Comparison of ENCODE assay signal across 1 cellular context in the genomic region with DNA sequence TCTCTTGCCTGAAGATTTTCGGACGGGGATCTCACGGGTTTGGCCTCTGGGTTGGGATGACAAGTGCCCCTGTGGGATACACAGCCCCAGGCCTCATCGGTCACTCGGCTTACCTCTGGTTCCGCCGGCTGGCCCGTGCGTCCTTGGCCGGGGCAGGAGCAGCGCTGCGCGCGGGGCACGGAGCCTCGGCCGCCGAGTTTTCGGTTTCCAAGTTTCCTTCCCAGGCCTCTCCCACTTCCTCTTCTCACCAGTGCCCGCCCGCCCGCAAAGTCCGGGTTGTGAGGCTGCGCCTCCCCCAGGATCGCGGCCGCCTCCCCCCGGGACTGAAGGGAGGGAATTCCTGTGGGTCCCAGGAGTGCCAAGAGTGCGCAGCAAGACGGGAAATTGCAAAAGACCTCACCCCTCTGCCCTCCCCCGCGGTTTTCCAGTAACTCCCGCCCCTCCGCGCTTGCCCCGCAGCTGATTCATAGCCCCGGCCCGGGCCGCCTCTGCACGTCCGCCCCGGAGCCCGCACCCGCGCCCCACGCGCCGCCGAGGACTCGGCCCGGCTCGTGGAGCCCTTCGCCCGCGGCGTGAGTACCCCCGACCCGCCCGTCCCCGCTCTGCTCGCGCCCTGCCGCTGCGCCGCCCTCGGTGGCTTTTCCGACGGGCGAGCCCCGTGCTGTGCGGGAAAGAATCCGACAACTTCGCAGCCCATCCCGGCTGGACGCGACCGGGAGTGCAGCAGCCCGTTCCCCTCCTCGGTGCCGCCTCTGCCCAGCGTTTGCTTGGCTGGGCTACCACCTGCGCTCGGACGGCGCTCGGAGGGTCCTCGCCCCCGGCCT.
TF ChIP-seq lines count a peak whose summit lies in the region.

A gene (plus strand): TSS at position 458 of the 824 bp plus-strand sequence. CDS start 23,033 bp downstream, outside the sequence.

TF ChIP-seq in HCT116, 20 proteins besides CTCF, POLR2A, EP300 and RAD21 (continued from another document):
- TF ChIP-seq, protein P1, sequence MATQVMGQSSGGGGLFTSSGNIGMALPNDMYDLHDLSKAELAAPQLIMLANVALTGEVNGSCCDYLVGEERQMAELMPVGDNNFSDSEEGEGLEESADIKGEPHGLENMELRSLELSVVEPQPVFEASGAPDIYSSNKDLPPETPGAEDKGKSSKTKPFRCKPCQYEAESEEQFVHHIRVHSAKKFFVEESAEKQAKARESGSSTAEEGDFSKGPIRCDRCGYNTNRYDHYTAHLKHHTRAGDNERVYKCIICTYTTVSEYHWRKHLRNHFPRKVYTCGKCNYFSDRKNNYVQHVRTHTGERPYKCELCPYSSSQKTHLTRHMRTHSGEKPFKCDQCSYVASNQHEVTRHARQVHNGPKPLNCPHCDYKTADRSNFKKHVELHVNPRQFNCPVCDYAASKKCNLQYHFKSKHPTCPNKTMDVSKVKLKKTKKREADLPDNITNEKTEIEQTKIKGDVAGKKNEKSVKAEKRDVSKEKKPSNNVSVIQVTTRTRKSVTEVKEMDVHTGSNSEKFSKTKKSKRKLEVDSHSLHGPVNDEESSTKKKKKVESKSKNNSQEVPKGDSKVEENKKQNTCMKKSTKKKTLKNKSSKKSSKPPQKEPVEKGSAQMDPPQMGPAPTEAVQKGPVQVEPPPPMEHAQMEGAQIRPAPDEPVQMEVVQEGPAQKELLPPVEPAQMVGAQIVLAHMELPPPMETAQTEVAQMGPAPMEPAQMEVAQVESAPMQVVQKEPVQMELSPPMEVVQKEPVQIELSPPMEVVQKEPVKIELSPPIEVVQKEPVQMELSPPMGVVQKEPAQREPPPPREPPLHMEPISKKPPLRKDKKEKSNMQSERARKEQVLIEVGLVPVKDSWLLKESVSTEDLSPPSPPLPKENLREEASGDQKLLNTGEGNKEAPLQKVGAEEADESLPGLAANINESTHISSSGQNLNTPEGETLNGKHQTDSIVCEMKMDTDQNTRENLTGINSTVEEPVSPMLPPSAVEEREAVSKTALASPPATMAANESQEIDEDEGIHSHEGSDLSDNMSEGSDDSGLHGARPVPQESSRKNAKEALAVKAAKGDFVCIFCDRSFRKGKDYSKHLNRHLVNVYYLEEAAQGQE (IDR thresholded peaks at IDR 0.05; ENCODE audit: low read depth) = no peak
- peak; percentile 41 for TF ChIP-seq ELF1 (IDR thresholded peaks at IDR 0.05; ENCODE audit: borderline replicate concordance, low read depth)
- TF ChIP-seq YY1 (IDR thresholded peaks at IDR 0.05; ENCODE audit: extremely low read depth, insufficient replicate concordance, low read depth, low read length) = peak; percentile 49
- TF ChIP-seq SRF (IDR thresholded peaks at IDR 0.05; ENCODE audit: low read depth) = no peak
- TF ChIP-seq EGR1 (IDR thresholded peaks at IDR 0.05; ENCODE audit: low read depth) = peak; percentile 79
- peak; percentile 78 for TF ChIP-seq ZFX (IDR thresholded peaks at IDR 0.05)
- TF ChIP-seq, protein P2, sequence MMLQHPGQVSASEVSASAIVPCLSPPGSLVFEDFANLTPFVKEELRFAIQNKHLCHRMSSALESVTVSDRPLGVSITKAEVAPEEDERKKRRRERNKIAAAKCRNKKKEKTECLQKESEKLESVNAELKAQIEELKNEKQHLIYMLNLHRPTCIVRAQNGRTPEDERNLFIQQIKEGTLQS (IDR thresholded peaks at IDR 0.05) = no peak
- peak; percentile 87 for TF ChIP-seq CBX3 (IDR thresholded peaks at IDR 0.05; ENCODE audit: low read depth)
- TF ChIP-seq, protein P3, sequence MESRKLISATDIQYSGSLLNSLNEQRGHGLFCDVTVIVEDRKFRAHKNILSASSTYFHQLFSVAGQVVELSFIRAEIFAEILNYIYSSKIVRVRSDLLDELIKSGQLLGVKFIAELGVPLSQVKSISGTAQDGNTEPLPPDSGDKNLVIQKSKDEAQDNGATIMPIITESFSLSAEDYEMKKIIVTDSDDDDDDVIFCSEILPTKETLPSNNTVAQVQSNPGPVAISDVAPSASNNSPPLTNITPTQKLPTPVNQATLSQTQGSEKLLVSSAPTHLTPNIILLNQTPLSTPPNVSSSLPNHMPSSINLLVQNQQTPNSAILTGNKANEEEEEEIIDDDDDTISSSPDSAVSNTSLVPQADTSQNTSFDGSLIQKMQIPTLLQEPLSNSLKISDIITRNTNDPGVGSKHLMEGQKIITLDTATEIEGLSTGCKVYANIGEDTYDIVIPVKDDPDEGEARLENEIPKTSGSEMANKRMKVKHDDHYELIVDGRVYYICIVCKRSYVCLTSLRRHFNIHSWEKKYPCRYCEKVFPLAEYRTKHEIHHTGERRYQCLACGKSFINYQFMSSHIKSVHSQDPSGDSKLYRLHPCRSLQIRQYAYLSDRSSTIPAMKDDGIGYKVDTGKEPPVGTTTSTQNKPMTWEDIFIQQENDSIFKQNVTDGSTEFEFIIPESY (IDR thresholded peaks at IDR 0.05; ENCODE audit: extremely low read depth, insufficient replicate concordance, low read length) = peak; percentile 9
- TF ChIP-seq EZH2 (IDR thresholded peaks at IDR 0.05) = no peak
- TF ChIP-seq JUND (IDR thresholded peaks at IDR 0.05) = peak; percentile 51; the same call in 1 of the 2 replicates
- peak; percentile 77 for TF ChIP-seq POLR2AphosphoS5 (IDR thresholded peaks at IDR 0.05; ENCODE audit: low read depth, low read length)
- TF ChIP-seq EZH2phosphoT487 (IDR thresholded peaks at IDR 0.05; ENCODE audit: borderline replicate concordance) = no peak
- TF ChIP-seq, protein P4, sequence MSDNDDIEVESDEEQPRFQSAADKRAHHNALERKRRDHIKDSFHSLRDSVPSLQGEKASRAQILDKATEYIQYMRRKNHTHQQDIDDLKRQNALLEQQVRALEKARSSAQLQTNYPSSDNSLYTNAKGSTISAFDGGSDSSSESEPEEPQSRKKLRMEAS (IDR thresholded peaks at IDR 0.05) = peak; percentile 81; the same call in 1 of the 2 replicates
- TF ChIP-seq SP1 (IDR thresholded peaks at IDR 0.05; ENCODE audit: low read depth) = peak; percentile 80
- peak; percentile 87 for TF ChIP-seq SIN3A (IDR thresholded peaks at IDR 0.05; ENCODE audit: low read depth)
- peak; percentile 94 for TF ChIP-seq CEBPB (IDR thresholded peaks at IDR 0.05; ENCODE audit: low read depth)
- no peak for TF ChIP-seq TCF7L2 (IDR thresholded peaks at IDR 0.05; ENCODE audit: borderline replicate concordance, extremely low read depth, insufficient read depth, insufficient read length)
- peak; percentile 46; the same call in 1 of the 2 replicates for TF ChIP-seq FOSL1 (IDR thresholded peaks at IDR 0.05; ENCODE audit: low read depth)
